ENCODE assay signal across 1 cellular context in genomic region chr13:79448413-79448812, GRCh38.
A peak's percentile ranks its signal among the peaks of the same experiment; 100 is the strongest.
TF ChIP-seq lines count a peak whose summit lies in the region.

No MANE protein-coding gene starts in this region.

TF ChIP-seq in GM12878, 131 proteins besides CTCF, POLR2A, EP300 and RAD21:
- TF ChIP-seq ATF7 (IDR thresholded peaks at IDR 0.05; ENCODE audit: low read depth) (peak; percentile 54; the same call in 1 of the 2 replicates), IKZF2 (IDR thresholded peaks at IDR 0.05) (0 out of 4 replicates have a peak, but pooled peaks of 1 of the 2 experiments have one; percentile 14), ZNF274 (IDR thresholded peaks at IDR 0.05; ENCODE audit: insufficient read depth, insufficient read length) (no peak), ETV6 (conservative IDR thresholded peaks at IDR 0.05 in 1 of 2, IDR thresholded peaks at IDR 0.05 in 1 of 2; ENCODE audit: borderline replicate concordance in 1 of 2, low read depth in 1 of 2) (peak in 1 of 2 experiments; percentile 79; a peak in 2 of 4 replicates), IKZF1 (conservative IDR thresholded peaks at IDR 0.05) (0 out of 2 replicates have a peak, but pooled peaks have one; percentile 30), HDAC2 (IDR thresholded peaks at IDR 0.05) (no peak), RB1 (IDR thresholded peaks at IDR 0.05; ENCODE audit: borderline replicate concordance) (no peak), SPI1 (IDR thresholded peaks at IDR 0.05; ENCODE audit: borderline replicate concordance, insufficient read depth, low read depth, low read length) (peak; percentile 65; the same call in 1 of the 2 replicates), RUNX3 (IDR thresholded peaks at IDR 0.05; ENCODE audit: low read length) (peak; percentile 47), YBX1 (IDR thresholded peaks at IDR 0.05) (no peak)
TF ChIP-seq in GM12878: peak in this region for 6.
